Comparison of ENCODE assay signal across 20 cellular contexts in the genomic region with DNA sequence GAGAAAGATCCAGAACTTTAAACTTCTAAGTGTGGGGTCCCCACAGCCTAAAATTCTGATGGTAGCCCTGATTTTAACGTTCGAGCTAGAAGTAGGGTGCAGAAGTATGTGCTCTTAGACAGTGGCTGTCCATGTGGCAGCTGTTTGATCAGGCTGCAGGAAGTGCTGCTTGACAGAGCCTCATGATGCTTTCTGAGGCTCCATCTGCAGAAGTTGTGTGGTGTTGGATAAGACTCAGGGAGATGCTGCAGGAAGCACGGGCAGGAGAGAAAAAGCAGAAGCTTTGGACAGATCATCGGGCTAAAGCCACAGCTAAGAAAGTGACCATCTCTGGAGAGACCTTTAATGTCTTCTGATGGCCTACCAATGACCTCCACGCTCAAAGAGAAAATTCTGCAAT. TPM values are rescaled to one million over a fixed set of nuclear protein-coding genes. Genes with fewer than 3 reads are reported as not detected.
A peak's percentile ranks its signal among the peaks of the same experiment; 100 is the strongest.
DNase-seq lines count a peak whose midpoint lies in the region; ATAC-seq, FAIRE-seq and TF ChIP-seq lines count a peak whose summit lies in the region.
"Had no signal": no experiment of that assay in that cellular context is flagged by ENCODE, and none has a peak within 500 bp of the region (broad histone marks: within the 10 kb centered on the region; RNA-seq: fewer than 3 reads in every experiment).

No MANE protein-coding gene starts in this region.

- no peaks in the 10 kb centered on the region for H3K9me2 ChIP-seq in Loucy (replicated peaks; ENCODE audit: low read depth, low read length)

- no peaks in the 10 kb centered on the region for H3K27me3 ChIP-seq in Loucy (ENCODE audit: insufficient read depth, low read length, poor library complexity, severe bottlenecking)
- H3K27me3 ChIP-seq in GM12878 (replicated peaks in 1 of 2; ENCODE audit: control insufficient read depth in 2 of 2, insufficient read depth in 2 of 2, low read length in 1 of 2), result no peaks in the 10 kb centered on the region
- H3K27me3 ChIP-seq in HepG2 (ENCODE audit: control insufficient read depth in 1 of 2, insufficient read depth in 2 of 2, low read length in 2 of 2), result no peaks in the 10 kb centered on the region
- H3K27me3 ChIP-seq in right atrium auricular region, result no peaks in the 10 kb centered on the region
- H3K27me3 ChIP-seq: upper lobe of left lung had no signal

- no peaks in the 10 kb centered on the region for H3K27me3 Mint-ChIP-seq in T-helper 1 cell treated with Interleukin-12 subunit alpha and Interleukin-12 subunit beta and Interleukin-4 antibody, amounts not matched to agents 30 μg/mL and 1 μg/mL, for 36 hours (ENCODE audit: low read depth)
- H3K27me3 Mint-ChIP-seq: activated naive CD4-positive, alpha-beta T cell treated with anti-CD3 and anti-CD28 coated beads, Interleukin-2, amount 50 U/mL, for 24 hours; brain had no signal

- peaks cover 29% of the 10 kb centered on the region for H3K4me1 Mint-ChIP-seq in T-helper 1 cell treated with Interleukin-12 subunit alpha and Interleukin-12 subunit beta and Interleukin-4 antibody, amounts not matched to agents 30 μg/mL and 1 μg/mL, for 36 hours (ENCODE audit: low read depth)

- SMC1A ChIA-PET in GM12878 (lab: Charles Lee; ENCODE audit: uncharacterized antibody, unreplicated experiment), result interaction anchor here (0.8 kb wide), 1 partner anchor 24 kb away, joined by 4 read pairs; no protein-coding TSS in a partner anchor

- H3K9ac ChIP-seq in Loucy (ENCODE audit: low read depth, low read length, poor library complexity, severe bottlenecking) (no peak overlapping the region), GM12878 (ENCODE audit: control insufficient read depth, insufficient read depth, low read length) (no peak overlapping the region), HepG2 (ENCODE audit: insufficient read depth, low read depth, low read length) (no peak overlapping the region)

- POLR2A ChIA-PET in GM12878 (lab: Charles Lee) (interaction anchor here (0.7 to 0.8 kb wide), 2 partner anchors 21 to 131 kb away, joined by 3 read pairs; a partner anchor contains a TSS), HepG2 (lab: Yijun Ruan, JAX) (no interaction called here), RWPE1 (lab: Yijun Ruan, JAX; ENCODE audit: low non-redundant PET) (no interaction called here)

- H2AFZ ChIP-seq in Loucy (ENCODE audit: low read length), result no peak overlapping the region
- no peak overlapping the region for H2AFZ ChIP-seq in GM12878 (ENCODE audit: control insufficient read depth, low read depth, low read length)
- no peak overlapping the region for H2AFZ ChIP-seq in HepG2 (ENCODE audit: low read length)

- peak overlapping the region; percentile 5 for H3K4me2 ChIP-seq in Loucy (ENCODE audit: low read depth, low read length, poor library complexity, severe bottlenecking)
- no peak overlapping the region for H3K4me2 ChIP-seq in GM12878 (ENCODE audit: control insufficient read depth, insufficient read depth)
- no peak overlapping the region for H3K4me2 ChIP-seq in HepG2 (ENCODE audit: low read depth, low read length)
- H3K4me2 ChIP-seq: A549 had no signal

- peak overlapping the region; percentile 7 for H3K27ac Mint-ChIP-seq in T-helper 1 cell treated with Interleukin-12 subunit alpha and Interleukin-12 subunit beta and Interleukin-4 antibody, amounts not matched to agents 30 μg/mL and 1 μg/mL, for 36 hours
- H3K27ac Mint-ChIP-seq: activated naive CD4-positive, alpha-beta T cell treated with anti-CD3 and anti-CD28 coated beads, Interleukin-2, amount 50 U/mL, for 24 hours; brain had no signal

- CTCF ChIA-PET in GM12878 (lab: Yijun Ruan, JAX), result interaction anchor here (1.0 to 1.3 kb wide), 2 partner anchors 27 to 72 kb away, joined by 3 read pairs; no protein-coding TSS in a partner anchor
- CTCF ChIA-PET in HepG2 (lab: Yijun Ruan, JAX; ENCODE audit: low intra/inter-chr PET ratio, low total read pairs), result no interaction called here
- CTCF ChIA-PET in RWPE1 (lab: Yijun Ruan, JAX), result interaction anchor here (0.6 to 0.7 kb wide), 2 partner anchors 165 to 334 kb away, joined by 3 to 6 read pairs; no protein-coding TSS in a partner anchor

- in situ Hi-C loops in GM12878 (cut with MboI), result no loop called here
- in situ Hi-C loops in HepG2 (cut with HindIII; ENCODE audit: extremely low pct_ligation_motif_present, low pct_unique_long_range_greater_than_20kb), result no loop called here

- H3K36me3 ChIP-seq in Loucy (ENCODE audit: insufficient read depth, low read length) (no peaks in the 10 kb centered on the region), GM12878 (ENCODE audit: control insufficient read depth in 2 of 2, insufficient read depth in 2 of 2, low read length in 1 of 2) (peaks cover 0 to 2% of the 10 kb centered on the region in 2 experiments; a peak in 3 of 4 replicates), HepG2 (replicated peaks in 1 of 2; ENCODE audit: control insufficient read depth in 1 of 2, insufficient read depth in 2 of 2, low read length in 2 of 2) (peaks cover 1 to 23% of the 10 kb centered on the region in 2 experiments; a peak in 4 of 5 replicates), right atrium auricular region (no peaks in the 10 kb centered on the region)

- H3K4me3 Mint-ChIP-seq in T-helper 1 cell treated with Interleukin-12 subunit alpha and Interleukin-12 subunit beta and Interleukin-4 antibody, amounts not matched to agents 30 μg/mL and 1 μg/mL, for 36 hours, result no peak overlapping the region
- H3K4me3 Mint-ChIP-seq: activated naive CD4-positive, alpha-beta T cell treated with anti-CD3 and anti-CD28 coated beads, Interleukin-2, amount 50 U/mL, for 24 hours had no signal

- DNase-seq in T-helper 1 cell, result no peak
- no peak for DNase-seq in GM12878 (ENCODE audit: low read depth, low spot score)
- DNase-seq in pons (ENCODE audit: low spot score), result peak; percentile 59
- no peak for DNase-seq in HepG2 (ENCODE audit: low spot score)
- DNase-seq in right atrium auricular region (ENCODE audit: low spot score), result no peak
- no peak for DNase-seq in RWPE1 (ENCODE audit: low spot score)
- DNase-seq: activated CD8-positive, alpha-beta memory T cell treated with anti-CD3 and anti-CD28 coated beads, Interleukin-2, amount 50 U/mL, for 4 hours; islet precursor cell; mesendoderm; NCI-H146; occipital lobe; upper lobe of left lung had no signal

- TF ChIP-seq RAD21 in GM12878 (IDR thresholded peaks at IDR 0.05; ENCODE audit: insufficient read depth, low read depth, low read length) (no peak), HepG2 (CRISPR knock-in tag; IDR thresholded peaks at IDR 0.05) (no peak)

- H3K27ac ChIP-seq in GM12878 (ENCODE audit: control insufficient read depth, insufficient read depth), result no peak overlapping the region
- H3K27ac ChIP-seq in HepG2 (ENCODE audit: extremely low read length, insufficient read depth, low read length), result no peak overlapping the region
- no peak overlapping the region for H3K27ac ChIP-seq in right atrium auricular region
- H3K27ac ChIP-seq in RWPE1, result no peak overlapping the region
- H3K27ac ChIP-seq: A549, SK-N-MC, upper lobe of left lung had no signal

- no peak for FAIRE-seq in GM12878 (lab: Jason Lieb, UNC)
- no peak for FAIRE-seq in HepG2 (lab: Jason Lieb, UNC)
- FAIRE-seq: A549, GM18507 had no signal

- TF ChIP-seq CTCF in Loucy (conservative IDR thresholded peaks at IDR 0.05; ENCODE audit: low read length) (no peak), GM12878 (IDR thresholded peaks at IDR 0.05 in 2 of 3, conservative IDR thresholded peaks at IDR 0.05 in 1 of 3; ENCODE audit: control insufficient read depth in 2 of 3, extremely low read depth in 1 of 3, insufficient read depth in 1 of 3, low read depth in 3 of 3, low read length in 3 of 3) (no peak), HepG2 (CRISPR knock-in tag; IDR thresholded peaks at IDR 0.05) (no peak), right atrium auricular region (IDR thresholded peaks at IDR 0.05) (no peak), RWPE1 (conservative IDR thresholded peaks at IDR 0.05; ENCODE audit: low read depth) (no peak)

- no peaks in the 10 kb centered on the region for H3F3A ChIP-seq in Loucy (ENCODE audit: low read depth)

- H3K9me3 Mint-ChIP-seq in T-helper 1 cell treated with Interleukin-12 subunit alpha and Interleukin-12 subunit beta and Interleukin-4 antibody, amounts not matched to agents 30 μg/mL and 1 μg/mL, for 36 hours, result no peaks in the 10 kb centered on the region
- H3K9me3 Mint-ChIP-seq: activated naive CD4-positive, alpha-beta T cell treated with anti-CD3 and anti-CD28 coated beads, Interleukin-2, amount 50 U/mL, for 24 hours had no signal

- H4K20me1 ChIP-seq in Loucy (ENCODE audit: insufficient read depth, low read length, poor library complexity, severe bottlenecking), result peaks cover 7% of the 10 kb centered on the region
- H4K20me1 ChIP-seq in GM12878 (ENCODE audit: control insufficient read depth, insufficient read depth), result 0 out of 2 replicates have a peak, but pooled peaks cover 2% of the 10 kb centered on the region
- H4K20me1 ChIP-seq in HepG2 (ENCODE audit: insufficient read depth, low read length), result peaks cover 35% of the 10 kb centered on the region

- H3K79me2 ChIP-seq in Loucy (ENCODE audit: insufficient read depth, low read length) (peaks cover 20% of the 10 kb centered on the region; the same call in 1 of the 2 replicates), GM12878 (ENCODE audit: control insufficient read depth, insufficient read depth, low read length) (peaks cover 30% of the 10 kb centered on the region), HepG2 (ENCODE audit: insufficient read depth, low read length) (peaks cover 95% of the 10 kb centered on the region)

- 89% methylated on average over 5 of the region's 5 CpGs for WGBS in GM12878 (ENCODE audit: insufficient coverage, insufficient replicate concordance, low lambda C conversion rate, missing lambda C conversion rate)
- 85% methylated on average over 5 of the region's 5 CpGs for WGBS in HepG2 (ENCODE audit: low lambda C conversion rate)

- H3K4me3 ChIP-seq in Loucy (ENCODE audit: low read length, poor library complexity, severe bottlenecking) (no peak overlapping the region), GM12878 (no peak overlapping the region), HepG2 (replicated peaks in 1 of 3; ENCODE audit: insufficient read depth in 1 of 3, low read depth in 2 of 3, low read length in 3 of 3) (no peak overlapping the region), right atrium auricular region (no peak overlapping the region)
- H3K4me3 ChIP-seq: A549, SK-N-MC, upper lobe of left lung had no signal

- TF ChIP-seq EP300 in GM12878 (IDR thresholded peaks at IDR 0.05; ENCODE audit: borderline replicate concordance in 1 of 2, control insufficient read depth in 1 of 2, low read depth in 2 of 2, low read length in 2 of 2) (no peak), HepG2 (IDR thresholded peaks at IDR 0.05; ENCODE audit: low read depth in 2 of 2, low read length in 2 of 2) (no peak), HepG2 (CRISPR knock-in tag; IDR thresholded peaks at IDR 0.05; ENCODE audit: borderline replicate concordance) (no peak)

- TF ChIP-seq POLR2A in GM12878 (IDR thresholded peaks at IDR 0.05; ENCODE audit: low read depth, low read length) (no peak), HepG2 (IDR thresholded peaks at IDR 0.05; ENCODE audit: insufficient read depth in 1 of 2, low read depth in 2 of 2, low read length in 2 of 2) (no peak)

- no peaks in the 10 kb centered on the region for H3K9me3 ChIP-seq in Loucy (ENCODE audit: insufficient read depth, low read depth, low read length)
- no peaks in the 10 kb centered on the region for H3K9me3 ChIP-seq in GM12878 (replicated peaks; ENCODE audit: control insufficient read depth, insufficient read depth, low read length)
- H3K9me3 ChIP-seq in HepG2 (ENCODE audit: low read length), result no peaks in the 10 kb centered on the region
- no peaks in the 10 kb centered on the region for H3K9me3 ChIP-seq in right atrium auricular region
- H3K9me3 ChIP-seq: A549, upper lobe of left lung had no signal

- BruUV-seq in GM12878 (replicated peaks; lab: Mats Ljungman, UMichigan) (no TSS peak), HepG2 (replicated peaks; lab: Mats Ljungman, UMichigan) (no TSS peak)

- intact Hi-C loops in GM12878 (cut with micrococcal nuclease; ENCODE audit: unreplicated experiment) (no loop called here), HepG2 (cut with micrococcal nuclease; ENCODE audit: unreplicated experiment) (no loop called here)

- H3K36me3 Mint-ChIP-seq in T-helper 1 cell treated with Interleukin-12 subunit alpha and Interleukin-12 subunit beta and Interleukin-4 antibody, amounts not matched to agents 30 μg/mL and 1 μg/mL, for 36 hours (ENCODE audit: low read depth), result peaks cover 11% of the 10 kb centered on the region

- RAD21 ChIA-PET in GM12878 (lab: Charles Lee; ENCODE audit: unreplicated experiment), result interaction anchor here (0.9 kb wide), 1 partner anchor 28 kb away, joined by 4 read pairs; no protein-coding TSS in a partner anchor

- peaks cover 19% of the 10 kb centered on the region for H3K4me1 ChIP-seq in Loucy (ENCODE audit: insufficient read depth, low read length, poor library complexity, severe bottlenecking)
- peaks cover 5% of the 10 kb centered on the region; the same call in 1 of the 2 replicates for H3K4me1 ChIP-seq in GM12878 (ENCODE audit: control insufficient read depth, insufficient read depth, low read length)
- H3K4me1 ChIP-seq in HepG2 (ENCODE audit: insufficient read depth, low read length), result peaks cover 73% of the 10 kb centered on the region
- peaks cover 0 to 35% of the 10 kb centered on the region in 2 donors for H3K4me1 ChIP-seq in right atrium auricular region

- ATAC-seq in GM12878 (peak; percentile 27; the same call in 2 of the 3 replicates), HepG2 (no peak; the same call in 2 of the 3 replicates)
- ATAC-seq: A549, esophagus mucosa had no signal

RNA-seq across cellular contexts. Expression of a gene that starts 8.1 kb away (rescaled TPM):
- total RNA-seq in GM12878 (2013; cell fraction: nucleolus; rRNA removed), result 50.7 and 65.2 TPM in 2 replicates
- total RNA-seq in GM12878 (2014; rRNA removed) (17.1 and 19.3 TPM in 2 replicates), GM12878 (2014; rRNA removed; fragmentation: Illumina TruSeq; extraction: Trizol) (15.4 and 16.2 TPM in 2 replicates), GM12878 (2021) (21.7 and 25.7 TPM in 2 replicates), HepG2 (2016; rRNA removed; fragmentation: Illumina TruSeq; extraction: Trizol) (36.6 and 56.5 TPM in 2 replicates), right atrium auricular region (10 to 100 TPM; 12.6 to 25.5 TPM)
- 6.2 TPM for polyA plus RNA-seq in GM12878 (2011; ENCODE audit: low read depth)
- polyA plus RNA-seq in GM12878 (2011; rRNA removed) (22.9 and 24.7 TPM in 2 replicates), GM12878 (2014; fragmentation: Illumina TruSeq; extraction: Trizol) (22.4 and 22.6 TPM in 2 replicates), GM12878 (2014; fragmentation: Nextera tagmentation; extraction: Ambion mirVana) (1 to 10 TPM; 5.0 to 8.1 TPM), GM12878 (2014; rRNA removed) (16.0 and 16.5 TPM in 2 replicates), GM12878 (2016; fragmentation: Nextera tagmentation; extraction: Ambion mirVana) (10 to 100 TPM; 10.8 to 12.7 TPM), HepG2 (2011; rRNA removed) (21.3 and 23.4 TPM in 2 replicates)
- 13.3 and 15.2 TPM in 2 replicates for polyA plus RNA-seq in GM12878 (2011; cell fraction: cytosol; rRNA removed)
- polyA plus RNA-seq in GM12878 (2011; cell fraction: nucleus; rRNA removed), result 9.5 and 11.1 TPM in 2 replicates
- 8.7 TPM in 2 replicates for polyA plus RNA-seq in GM12878 (2012)
- 19.7 and 33.3 TPM in 2 replicates for polyA minus RNA-seq in GM12878 (2011; rRNA and poly(A)+ RNA removed)
- 9.6 and 12.2 TPM in 2 replicates for polyA minus RNA-seq in GM12878 (2011; cell fraction: cytosol; rRNA and poly(A)+ RNA removed)
- polyA minus RNA-seq in GM12878 (2011; cell fraction: nucleus; rRNA and poly(A)+ RNA removed), result 13.5 and 23.0 TPM in 2 replicates
- total RNA-seq in HepG2 (2016; cell fraction: cytosol; rRNA removed; fragmentation: Illumina TruSeq; extraction: Trizol; ENCODE audit: low read depth), result 16.0 and 20.1 TPM in 2 replicates
- 37.6 and 51.8 TPM in 2 replicates for total RNA-seq in HepG2 (2016; cell fraction: insoluble cytoplasmic fraction; rRNA removed; fragmentation: Illumina TruSeq; extraction: Trizol)
- total RNA-seq in HepG2 (2016; cell fraction: membrane; rRNA removed; fragmentation: Illumina TruSeq; extraction: Trizol), result 41.8 and 44.0 TPM in 2 replicates
- 34.2 and 34.9 TPM in 2 replicates for total RNA-seq in HepG2 (2016; cell fraction: nucleus; rRNA removed; fragmentation: Illumina TruSeq; extraction: Trizol)
- 15.2 and 20.5 TPM in 2 replicates for polyA plus RNA-seq in HepG2 (2011; cell fraction: cytosol; rRNA removed)
- 10.6 and 13.1 TPM in 2 replicates for polyA plus RNA-seq in HepG2 (2011; cell fraction: nucleus; rRNA removed)
- 22.1 and 25.4 TPM in 2 replicates for polyA plus RNA-seq in HepG2 (2012)
- polyA plus RNA-seq in HepG2 (2016; cell fraction: cytosol; fragmentation: Illumina TruSeq; extraction: Trizol; ENCODE audit: low read depth), result 5.0 and 5.4 TPM in 2 replicates
- polyA plus RNA-seq in HepG2 (2016; cell fraction: insoluble cytoplasmic fraction; fragmentation: Illumina TruSeq; extraction: Trizol; ENCODE audit: low read depth), result 37.5 and 39.4 TPM in 2 replicates
- polyA plus RNA-seq in HepG2 (2016; cell fraction: membrane; fragmentation: Illumina TruSeq; extraction: Trizol; ENCODE audit: low read depth), result 18.7 and 19.5 TPM in 2 replicates
- polyA plus RNA-seq in HepG2 (2016; cell fraction: nucleus; fragmentation: Illumina TruSeq; extraction: Trizol; ENCODE audit: insufficient read depth, low read depth), result 32.6 and 33.7 TPM in 2 replicates
- polyA minus RNA-seq in HepG2 (2011; rRNA and poly(A)+ RNA removed; ENCODE audit: low replicate concordance), result 31.8 and 33.8 TPM in 2 replicates
- 29.0 and 31.6 TPM in 2 replicates for polyA minus RNA-seq in HepG2 (2011; cell fraction: cytosol; rRNA and poly(A)+ RNA removed)
- polyA minus RNA-seq in HepG2 (2011; cell fraction: nucleus; rRNA and poly(A)+ RNA removed), result 48.2 and 66.6 TPM in 2 replicates
